24 cellular contexts compared by ENCODE assay signal in the genomic region with DNA sequence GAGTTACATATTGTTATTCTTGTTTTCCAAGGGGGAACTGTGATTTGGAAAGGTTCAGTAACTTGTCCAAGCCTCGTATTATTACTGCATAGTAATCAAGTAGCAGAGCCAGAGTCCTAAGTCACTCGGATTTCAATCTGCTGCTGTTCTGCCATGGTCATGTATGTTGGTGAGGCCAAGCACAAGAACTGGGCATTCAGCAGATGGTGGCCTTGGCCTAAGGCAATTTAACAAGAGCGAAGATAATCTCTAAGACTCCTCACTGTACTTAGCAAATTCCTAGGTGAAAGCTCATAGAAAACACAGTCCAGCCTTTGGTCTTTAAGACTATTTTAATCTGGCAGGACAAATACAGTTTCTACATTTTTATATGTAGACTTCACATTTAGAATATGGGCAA.
"Had no signal": no experiment of that assay in that cellular context is flagged by ENCODE, and none has a peak within 500 bp of the region (broad histone marks: within the 10 kb centered on the region; RNA-seq: fewer than 3 reads in every experiment).

No MANE protein-coding gene starts in this region.

- H3K36me3 Mint-ChIP-seq: natural killer cell treated with Interleukin-12 subunit alpha and Interleukin-12 subunit beta and Interleukin-15 and Interleukin-18, amount 100 ng/mL, for 72 hours; neural progenitor cell; stimulated activated memory B cell treated with anti-CD40 and anti-IgM and Interleukin-4, amounts not matched to agents 10 μg/mL and 1 μg/mL and 100 μg/mL, for 72 hours had no signal

- H3K27me3 Mint-ChIP-seq: natural killer cell treated with Interleukin-12 subunit alpha and Interleukin-12 subunit beta and Interleukin-15 and Interleukin-18, amount 100 ng/mL, for 72 hours; stimulated activated memory B cell treated with anti-CD40 and anti-IgM and Interleukin-4, amounts not matched to agents 10 μg/mL and 1 μg/mL and 100 μg/mL, for 72 hours; stimulated activated naive CD8-positive, alpha-beta T cell treated with anti-CD3 and anti-CD28 coated beads, Interleukin-15, Interleukin-2, amounts not matched to agents 100 ng/mL and 50 ng/mL, for 24 hours had no signal

- H3K4me3 Mint-ChIP-seq: natural killer cell treated with Interleukin-12 subunit alpha and Interleukin-12 subunit beta and Interleukin-15 and Interleukin-18, amount 100 ng/mL, for 72 hours; neural progenitor cell; stimulated activated memory B cell treated with anti-CD40 and anti-IgM and Interleukin-4, amounts not matched to agents 10 μg/mL and 1 μg/mL and 100 μg/mL, for 72 hours; stimulated activated naive CD8-positive, alpha-beta T cell treated with anti-CD3 and anti-CD28 coated beads, Interleukin-15, Interleukin-2, amounts not matched to agents 100 ng/mL and 50 ng/mL, for 24 hours had no signal

- DNase-seq: dermis blood vessel endothelial cell; erythroblast; foreskin keratinocyte; heart left ventricle; hippocampal formation; left colon; left ventricle myocardium superior; mesenchymal stem cell; midbrain; occipital lobe; pancreas; psoas muscle; retina; spleen; stimulated activated CD4-positive, alpha-beta T cell treated with anti-CD3 and anti-CD28 coated beads, Interleukin-15, amount 100 ng/mL, for 24 hours; stimulated activated CD4-positive, alpha-beta T cell treated with anti-CD3 and anti-CD28 coated beads, Interleukin-1b, Interleukin-23, amount 100 ng/mL, for 48 hours; stimulated activated CD4-positive, alpha-beta T cell treated with anti-CD3 and anti-CD28 coated beads, Interleukin-4, amount 100 ng/mL, for 24 hours; tibial artery; upper lobe of right lung had no signal

- H3K4me1 Mint-ChIP-seq: neural progenitor cell; stimulated activated memory B cell treated with anti-CD40 and anti-IgM and Interleukin-4, amounts not matched to agents 10 μg/mL and 1 μg/mL and 100 μg/mL, for 72 hours had no signal

- ATAC-seq: foreskin keratinocyte; heart left ventricle; left colon; left ventricle myocardium superior; natural killer cell treated with Interleukin-12 subunit alpha and Interleukin-12 subunit beta and Interleukin-15 and Interleukin-18, amount 100 ng/mL, for 72 hours; pancreas; psoas muscle; sciatic nerve; upper lobe of right lung had no signal

- H3K27ac Mint-ChIP-seq: natural killer cell treated with Interleukin-12 subunit alpha and Interleukin-12 subunit beta and Interleukin-15 and Interleukin-18, amount 100 ng/mL, for 72 hours; neural progenitor cell; stimulated activated memory B cell treated with anti-CD40 and anti-IgM and Interleukin-4, amounts not matched to agents 10 μg/mL and 1 μg/mL and 100 μg/mL, for 72 hours; stimulated activated naive CD8-positive, alpha-beta T cell treated with anti-CD3 and anti-CD28 coated beads, Interleukin-15, Interleukin-2, amounts not matched to agents 100 ng/mL and 50 ng/mL, for 24 hours had no signal

- H3K9me3 Mint-ChIP-seq: neural progenitor cell; stimulated activated memory B cell treated with anti-CD40 and anti-IgM and Interleukin-4, amounts not matched to agents 10 μg/mL and 1 μg/mL and 100 μg/mL, for 72 hours; stimulated activated naive CD8-positive, alpha-beta T cell treated with anti-CD3 and anti-CD28 coated beads, Interleukin-15, Interleukin-2, amounts not matched to agents 100 ng/mL and 50 ng/mL, for 24 hours had no signal
